ENCODE assay signal across 18 cellular contexts in the genomic region with DNA sequence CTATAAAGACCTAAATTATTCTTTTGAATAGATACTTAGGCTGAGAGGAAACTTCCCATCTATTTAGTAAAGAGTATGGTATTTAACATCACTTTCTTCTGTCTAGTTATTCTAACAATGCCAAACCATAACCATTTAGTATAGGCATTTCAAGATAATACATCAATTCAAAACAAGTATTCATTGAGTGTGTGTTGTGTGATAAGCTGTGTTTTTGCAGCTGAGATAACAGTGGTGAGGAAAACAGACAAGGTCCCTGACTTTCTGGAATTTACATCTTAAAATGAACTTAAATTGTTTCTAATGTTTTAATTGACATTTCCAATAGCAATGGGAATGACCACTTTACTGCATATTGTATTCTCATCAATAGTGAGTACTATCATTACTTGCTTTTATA. TPM values are rescaled to one million over a fixed set of nuclear protein-coding genes. Genes with fewer than 3 reads are reported as not detected.
DNase-seq lines count a peak whose midpoint lies in the region; ATAC-seq, FAIRE-seq and TF ChIP-seq lines count a peak whose summit lies in the region.
"Had no signal": no experiment of that assay in that cellular context is flagged by ENCODE, and none has a peak within 500 bp of the region (broad histone marks: within the 10 kb centered on the region; RNA-seq: fewer than 3 reads in every experiment).

No MANE protein-coding gene starts in this region.

- no peak overlapping the region for H3K9ac ChIP-seq in K562 (ENCODE audit: insufficient read depth in 1 of 2, low read depth in 2 of 2, low read length in 2 of 2)

- H3K4me1 ChIP-seq in GM23338 (ENCODE audit: insufficient read depth) (peaks cover 3% of the 10 kb centered on the region), K562 (replicated peaks in 1 of 2; ENCODE audit: control insufficient read depth in 2 of 2, insufficient read depth in 2 of 2, low read length in 2 of 2) (peaks cover 8 to 19% of the 10 kb centered on the region in 2 experiments; a peak in 4 of 5 replicates), mesodermal cell (ENCODE audit: control insufficient read depth, insufficient read depth, low read length, poor library complexity, severe bottlenecking) (peaks cover 37% of the 10 kb centered on the region)

- 0 out of 2 replicates have a peak overlapping the region, but pooled peaks have one; percentile 30 for H2AFZ ChIP-seq in GM23338
- H2AFZ ChIP-seq in K562 (ENCODE audit: low read depth, low read length), result no peak overlapping the region

- peaks cover 10% of the 10 kb centered on the region for H3K4me1 Mint-ChIP-seq in GM23338
- H3K4me1 Mint-ChIP-seq in natural killer cell treated with Interleukin-12 subunit alpha and Interleukin-12 subunit beta and Interleukin-15 and Interleukin-18, amount 100 ng/mL, for 72 hours (ENCODE audit: low read depth in 2 of 2), result no peaks in the 10 kb centered on the region

- H3K27ac Mint-ChIP-seq in GM23338, result no peak overlapping the region
- no peak overlapping the region for H3K27ac Mint-ChIP-seq in natural killer cell treated with Interleukin-12 subunit alpha and Interleukin-12 subunit beta and Interleukin-15 and Interleukin-18, amount 100 ng/mL, for 72 hours
- H3K27ac Mint-ChIP-seq: CD4-positive, alpha-beta memory T cell had no signal

- H3K79me2 ChIP-seq in GM23338 (replicated peaks; ENCODE audit: insufficient read depth) (no peaks in the 10 kb centered on the region), K562 (ENCODE audit: control insufficient read depth, insufficient read depth, low read length) (no peaks in the 10 kb centered on the region)

- FAIRE-seq in D721Med (lab: Jason Lieb, UNC), result peak; percentile 29
- FAIRE-seq in K562 (lab: Jason Lieb, UNC), result no peak
- FAIRE-seq: G401.6, GM12878, H1 had no signal

- in situ Hi-C loops in K562 (cut with MboI), result no loop called here

- CTCF ChIA-PET in K562 (lab: Yijun Ruan, JAX; ENCODE audit: low intra/inter-chr PET ratio), result no interaction called here

- DNase-seq in D721Med (ENCODE audit: insufficient read length, low spot score) (no peak), GM23338 (ENCODE audit: low spot score) (no peak), K562 (ENCODE audit: extremely low read depth in 1 of 4, low spot score in 3 of 4) (no peak), cerebellar cortex (ENCODE audit: low spot score) (no peak), GM19238 (ENCODE audit: insufficient read length, low spot score) (no peak)
- no peak for DNase-seq in natural killer cell treated with Interleukin-12 subunit alpha and Interleukin-12 subunit beta and Interleukin-15 and Interleukin-18, amount 100 ng/mL, for 72 hours (ENCODE audit: low spot score)
- DNase-seq: C1 segment of cervical spinal cord; Calu3; CD4-positive, alpha-beta memory T cell; COR-L47; DMS153; DND-41; H7; HCEC 1CT had no signal

- TF ChIP-seq EP300 in K562 (IDR thresholded peaks at IDR 0.05; ENCODE audit: low read length), result no peak

- no peak for TF ChIP-seq RAD21 in K562 (CRISPR knock-in tag; conservative IDR thresholded peaks at IDR 0.05 in 1 of 2, IDR thresholded peaks at IDR 0.05 in 1 of 2)

- no peaks in the 10 kb centered on the region for H3K36me3 Mint-ChIP-seq in GM23338 (ENCODE audit: low read depth)
- no peaks in the 10 kb centered on the region for H3K36me3 Mint-ChIP-seq in natural killer cell treated with Interleukin-12 subunit alpha and Interleukin-12 subunit beta and Interleukin-15 and Interleukin-18, amount 100 ng/mL, for 72 hours
- H3K36me3 Mint-ChIP-seq: CD4-positive, alpha-beta memory T cell had no signal

- H3K4me3 Mint-ChIP-seq in GM23338, result no peak overlapping the region
- H3K4me3 Mint-ChIP-seq in natural killer cell treated with Interleukin-12 subunit alpha and Interleukin-12 subunit beta and Interleukin-15 and Interleukin-18, amount 100 ng/mL, for 72 hours, result no peak overlapping the region
- H3K4me3 Mint-ChIP-seq: CD4-positive, alpha-beta memory T cell had no signal

- no peaks in the 10 kb centered on the region for H3F3A ChIP-seq in GM23338 (replicated peaks; ENCODE audit: low read depth)

- TF ChIP-seq CTCF in D721Med (IDR thresholded peaks at IDR 0.05; ENCODE audit: insufficient read depth, missing control alignments), result no peak
- no peak for TF ChIP-seq CTCF in GM23338 (conservative IDR thresholded peaks at IDR 0.05; ENCODE audit: low read depth in 2 of 2)
- TF ChIP-seq CTCF in K562 (IDR thresholded peaks at IDR 0.05 in 2 of 3, conservative IDR thresholded peaks at IDR 0.05 in 1 of 3; ENCODE audit: insufficient read depth in 2 of 3, low read depth in 1 of 3, low read length in 3 of 3), result no peak

- H3K36me3 ChIP-seq in GM23338 (ENCODE audit: insufficient read depth) (no peaks in the 10 kb centered on the region), K562 (ENCODE audit: control insufficient read depth, insufficient read depth, low read length) (no peaks in the 10 kb centered on the region), mesodermal cell (ENCODE audit: control insufficient read depth, insufficient read depth, low read length) (no peaks in the 10 kb centered on the region)

- no TSS peak for BruUV-seq in K562 (replicated peaks; lab: Mats Ljungman, UMichigan)

- H3K9me3 ChIP-seq in K562 (replicated peaks; ENCODE audit: control insufficient read depth, insufficient read depth, low read depth, low read length), result no peaks in the 10 kb centered on the region
- H3K9me3 ChIP-seq in mesodermal cell (ENCODE audit: control insufficient read depth, low read length), result no peaks in the 10 kb centered on the region

- H3K27me3 ChIP-seq in GM23338 (ENCODE audit: insufficient read depth) (no peaks in the 10 kb centered on the region), K562 (ENCODE audit: control insufficient read depth in 2 of 2, insufficient read depth in 2 of 2, low read length in 2 of 2) (no peaks in the 10 kb centered on the region)

- no peak overlapping the region for H3K4me3 ChIP-seq in GM23338
- H3K4me3 ChIP-seq in K562, result no peak overlapping the region
- H3K4me3 ChIP-seq in mesodermal cell (ENCODE audit: extremely low read depth, insufficient read depth, low read length, poor library complexity, severe bottlenecking), result no peak overlapping the region
- H3K4me3 ChIP-seq: GM12878 had no signal

- H4K20me1 ChIP-seq in GM23338 (replicated peaks; ENCODE audit: insufficient read depth), result no peaks in the 10 kb centered on the region
- H4K20me1 ChIP-seq in K562 (replicated peaks; ENCODE audit: control insufficient read depth, insufficient read depth, low read length), result no peaks in the 10 kb centered on the region

- TF ChIP-seq POLR2A in K562 (conservative IDR thresholded peaks at IDR 0.05), result no peak

- H3K27me3 Mint-ChIP-seq in GM23338 (ENCODE audit: insufficient read depth, low read depth, poor library complexity), result peaks cover 2% of the 10 kb centered on the region
- peaks cover 0 to 6% of the 10 kb centered on the region in 2 donors for H3K27me3 Mint-ChIP-seq in natural killer cell treated with Interleukin-12 subunit alpha and Interleukin-12 subunit beta and Interleukin-15 and Interleukin-18, amount 100 ng/mL, for 72 hours
- H3K27me3 Mint-ChIP-seq: CD4-positive, alpha-beta memory T cell had no signal

- no peaks in the 10 kb centered on the region for H3K9me2 ChIP-seq in GM23338 (ENCODE audit: insufficient read depth)

- intact Hi-C loops in K562 (cut with micrococcal nuclease), result no loop called here

- POLR2A ChIA-PET in K562 (lab: Yijun Ruan, JAX), result interaction anchor here (1.4 kb wide), 1 partner anchor 8 kb away, joined by 4 read pairs; no protein-coding TSS in a partner anchor

- no peaks in the 10 kb centered on the region for H3K9me3 Mint-ChIP-seq in GM23338
- no peaks in the 10 kb centered on the region for H3K9me3 Mint-ChIP-seq in natural killer cell treated with Interleukin-12 subunit alpha and Interleukin-12 subunit beta and Interleukin-15 and Interleukin-18, amount 100 ng/mL, for 72 hours
- H3K9me3 Mint-ChIP-seq: CD4-positive, alpha-beta memory T cell had no signal

- H3K4me2 ChIP-seq in GM23338 (no peak overlapping the region), K562 (ENCODE audit: insufficient read depth, low read length) (no peak overlapping the region; the same call in 1 of the 2 replicates)

- no peak for ATAC-seq in GM23338
- ATAC-seq in K562, result no peak
- ATAC-seq in natural killer cell treated with Interleukin-12 subunit alpha and Interleukin-12 subunit beta and Interleukin-15 and Interleukin-18, amount 100 ng/mL, for 72 hours, result no peak
- ATAC-seq: GM12878 had no signal

- H3K27ac ChIP-seq in GM23338 (ENCODE audit: low read depth), result no peak overlapping the region
- H3K27ac ChIP-seq in K562 (ENCODE audit: extremely low read depth, low read depth, low read length), result no peak overlapping the region
- H3K27ac ChIP-seq in mesodermal cell (ENCODE audit: low read depth, low read length, severe bottlenecking), result peak overlapping the region; percentile 46

- no peaks in the 10 kb centered on the region for H3K9me1 ChIP-seq in K562 (ENCODE audit: control insufficient read depth, insufficient read depth, low read length)

RNA-seq across cellular contexts. Expression of gene TSPAN5, which starts 22.4 kb away (rescaled TPM):
- 21.5 and 24.6 TPM in 2 replicates for total RNA-seq in GM23338 (2014; rRNA removed; shearing (Covaris generic))
- polyA plus RNA-seq in GM23338 (2016; fragmentation: Nextera tagmentation; extraction: Ambion mirVana), result 18.2 and 18.6 TPM in 2 replicates
- 1.8 and 1.9 TPM in 2 replicates for total RNA-seq in K562 (2011; cell fraction: chromatin; rRNA removed; ENCODE audit: low replicate concordance)
- 0.79 and 3.2 TPM in 2 replicates for total RNA-seq in K562 (2011; cell fraction: nucleolus; rRNA removed)
- total RNA-seq in K562 (2011; cell fraction: nucleoplasm; rRNA removed), result 0.59 and 2.9 TPM in 2 replicates
- 0.61 and 0.86 TPM in 2 replicates for total RNA-seq in K562 (2014; rRNA removed)
- 0.69 and 0.80 TPM in 2 replicates for total RNA-seq in K562 (2014; rRNA removed; fragmentation: Illumina TruSeq; extraction: Trizol)
- total RNA-seq in K562 (2015; rRNA removed; fragmentation: Illumina TruSeq; extraction: Trizol), result 0.38 and 0.58 TPM in 2 replicates
- 1.5 TPM in 2 replicates for total RNA-seq in K562 (2021)
- polyA plus RNA-seq in K562 (2011; rRNA removed), result 0.60 and 6.6 TPM in 2 replicates
- 0.59 and 3.8 TPM in 2 replicates for polyA plus RNA-seq in K562 (2011; cell fraction: cytosol; rRNA removed)
- polyA plus RNA-seq in K562 (2011; cell fraction: nucleus; rRNA removed), result 0.51 and 3.1 TPM in 2 replicates
- 1.2 and 1.5 TPM in 2 replicates for polyA plus RNA-seq in K562 (2012)
- 0.88 and 1.1 TPM in 2 replicates for polyA plus RNA-seq in K562 (2014; fragmentation: Illumina TruSeq; extraction: Trizol)
- under 1 TPM; 0.59 to 0.73 TPM for polyA plus RNA-seq in K562 (2014; fragmentation: Nextera tagmentation; extraction: Ambion mirVana)
- 0.62 and 1.2 TPM in 2 replicates for polyA plus RNA-seq in K562 (2014; rRNA removed)
- polyA minus RNA-seq in K562 (2011; rRNA and poly(A)+ RNA removed), result 0.93 and 5.2 TPM in 2 replicates
- polyA minus RNA-seq in K562 (2011; cell fraction: cytosol; rRNA and poly(A)+ RNA removed), result 4.5 TPM in 1 of 2 replicates, not detected in the other
- polyA minus RNA-seq in K562 (2011; cell fraction: nucleus; rRNA and poly(A)+ RNA removed), result 0.22 and 1.9 TPM in 2 replicates
- 66.2 TPM for polyA plus RNA-seq in mesodermal cell (2013, experiment 1 of 2)
- polyA plus RNA-seq in mesodermal cell (2013, experiment 2 of 2), result 69.8 TPM
- total RNA-seq in natural killer cell treated with Interleukin-12 subunit alpha and Interleukin-12 subunit beta and Interleukin-15 and Interleukin-18, amount 100 ng/mL, for 72 hours, result 10 to 100 TPM; 22.1 to 24.9 TPM
